ENCODE assay signal across 8 cellular contexts in the genomic region with DNA sequence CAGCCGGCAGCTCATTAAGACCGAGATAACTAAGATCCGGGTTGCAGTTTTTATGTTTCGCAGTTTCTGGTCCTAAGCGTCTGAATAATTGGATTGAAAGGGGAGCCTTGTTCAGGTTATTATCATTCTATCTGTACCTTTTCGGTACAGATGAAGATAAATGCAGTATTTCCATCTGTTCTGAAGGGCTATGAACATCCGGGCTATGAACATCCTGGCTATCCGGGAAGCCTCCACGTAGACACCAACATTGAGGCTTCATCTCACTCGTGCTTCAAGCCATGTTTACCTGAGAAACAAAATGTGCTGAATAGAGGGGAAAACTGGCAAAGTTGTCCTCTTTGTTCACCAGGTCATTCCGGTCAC. TPM values are rescaled to one million over a fixed set of nuclear protein-coding genes. Genes with fewer than 3 reads are reported as not detected.
A peak's percentile ranks its signal among the peaks of the same experiment; 100 is the strongest.
DNase-seq lines count a peak whose midpoint lies in the region; ATAC-seq and TF ChIP-seq lines count a peak whose summit lies in the region.

No MANE protein-coding gene starts in this region.

- CTCF ChIA-PET in AG04449 (lab: Yijun Ruan, JAX): interaction anchor here (0.6 to 7.0 kb wide), 34 partner anchors 9 to 376 kb away, joined by 3 to 123 read pairs (median 4); partner anchors contain the start of gene ECT2L
- CTCF ChIA-PET in activated CD8-positive, alpha-beta T cell treated with anti-CD3 and anti-CD28 coated beads, Interleukin-2, amount 10 ng/mL, durations not matched to agents 7 days and 5 days (lab: Charles Lee): interaction anchor here (0.8 to 3.4 kb wide), 16 partner anchors 9 to 381 kb away, joined by 3 to 19 read pairs (median 4); no protein-coding TSS in a partner anchor

- H3K27ac Mint-ChIP-seq in activated CD8-positive, alpha-beta T cell treated with anti-CD3 and anti-CD28 coated beads, Interleukin-2, amount 10 ng/mL, durations not matched to agents 7 days and 5 days: peak overlapping the region; percentile 94

- TF ChIP-seq CTCF in AG04449 (IDR thresholded peaks at IDR 0.05; ENCODE audit: insufficient read depth, low read length, missing control alignments) (no peak), kidney epithelial cell (IDR thresholded peaks at IDR 0.05; ENCODE audit: insufficient read depth, low read length, poor library complexity, severe bottlenecking) (no peak), thoracic aorta (IDR thresholded peaks at IDR 0.05) (peak; percentile 28), lower leg skin (IDR thresholded peaks at IDR 0.05) (peak in 1 of 3 donors; percentile 34)

- intact Hi-C loops in lower leg skin (cut with DNase I; ENCODE audit: low total_unique reads): no loop called here

- H3K9me3 Mint-ChIP-seq in activated CD8-positive, alpha-beta T cell treated with anti-CD3 and anti-CD28 coated beads, Interleukin-2, amount 10 ng/mL, durations not matched to agents 7 days and 5 days (ENCODE audit: insufficient read depth): no peaks in the 10 kb centered on the region

- peaks cover 9 to 22% of the 10 kb centered on the region in 2 donors for H3K4me1 ChIP-seq in thoracic aorta (ENCODE audit: control insufficient read depth in 1 of 2, low read depth in 2 of 2)

- H3K4me1 Mint-ChIP-seq in activated CD8-positive, alpha-beta T cell treated with anti-CD3 and anti-CD28 coated beads, Interleukin-2, amount 10 ng/mL, durations not matched to agents 7 days and 5 days (ENCODE audit: low read depth): peaks cover 11% of the 10 kb centered on the region

- H3K4me3 ChIP-seq in AG04449 (ENCODE audit: low read depth, low read length) (peak overlapping the region; percentile 86), kidney epithelial cell (ENCODE audit: low read depth, low read length) (peak overlapping the region; percentile 90), thoracic aorta (peak overlapping the region; percentile 89), lower leg skin (ENCODE audit: low read depth, poor library complexity, severe bottlenecking) (no peak overlapping the region)

- POLR2A ChIA-PET in AG04449 (lab: Yijun Ruan, JAX): no interaction called here
- POLR2A ChIA-PET in activated CD8-positive, alpha-beta T cell treated with anti-CD3 and anti-CD28 coated beads, Interleukin-2, amount 10 ng/mL, durations not matched to agents 7 days and 5 days (lab: Charles Lee): interaction anchor here (1.1 to 4.5 kb wide), 3 partner anchors 40 to 386 kb away, joined by 3 to 20 read pairs (median 8); partner anchors contain the start of genes ABRACL and CITED2

- 5 to 9% methylated on average over 11 of the region's 11 CpGs for WGBS in lower leg skin, 2 donors

- H3K27me3 ChIP-seq in kidney epithelial cell (ENCODE audit: control insufficient read depth, insufficient read depth, low read length) (no peaks in the 10 kb centered on the region), thoracic aorta (replicated peaks; ENCODE audit: insufficient read depth) (no peaks in the 10 kb centered on the region)

- H3K4me3 Mint-ChIP-seq in activated CD8-positive, alpha-beta T cell treated with anti-CD3 and anti-CD28 coated beads, Interleukin-2, amount 10 ng/mL, durations not matched to agents 7 days and 5 days: peak overlapping the region; percentile 87

- no peak for DNase-seq in AG04449 (ENCODE audit: low read depth, low spot score)
- no peak for DNase-seq in activated CD8-positive, alpha-beta T cell treated with anti-CD3 and anti-CD28 coated beads, Interleukin-2, amount 10 ng/mL, durations not matched to agents 7 days and 5 days
- DNase-seq in kidney epithelial cell (ENCODE audit: low read depth): no peak
- DNase-seq in thoracic aorta (ENCODE audit: low spot score): no peak
- no peak for DNase-seq in NK-92 treated with Interleukin-12 subunit alpha and Interleukin-12 subunit beta, amount 100 ng/mL, for 24 hours (lab: John Stamatoyannopoulos, UW)
- DNase-seq in lower leg skin (ENCODE audit: low spot score in 2 of 2): no peak

- H3K36me3 Mint-ChIP-seq in activated CD8-positive, alpha-beta T cell treated with anti-CD3 and anti-CD28 coated beads, Interleukin-2, amount 10 ng/mL, durations not matched to agents 7 days and 5 days (ENCODE audit: low read depth): no peaks in the 10 kb centered on the region

- H3K27me3 Mint-ChIP-seq in activated CD8-positive, alpha-beta T cell treated with anti-CD3 and anti-CD28 coated beads, Interleukin-2, amount 10 ng/mL, durations not matched to agents 7 days and 5 days (ENCODE audit: low read depth): peaks cover 7% of the 10 kb centered on the region

- no peaks in the 10 kb centered on the region for H3K9me3 ChIP-seq in thoracic aorta

- no peak for TF ChIP-seq POLR2A in lower leg skin (IDR thresholded peaks at IDR 0.05)

- H3K27ac ChIP-seq in thoracic aorta: peak overlapping the region; percentile 71 to 85

- H3K36me3 ChIP-seq in kidney epithelial cell (ENCODE audit: control insufficient read depth, insufficient read depth, low read length) (no peaks in the 10 kb centered on the region), thoracic aorta (no peaks in the 10 kb centered on the region)

- peak; percentile 17 for ATAC-seq in GM18907 (IDR thresholded peaks at IDR 0.05; ENCODE audit: unreplicated experiment)
- ATAC-seq in HG03354 (IDR thresholded peaks at IDR 0.05; ENCODE audit: poor library complexity, severe bottlenecking, unreplicated experiment): peak; percentile 11
- peak; percentile 9 for ATAC-seq in activated CD8-positive, alpha-beta T cell treated with anti-CD3 and anti-CD28 coated beads, Interleukin-2, amount 10 ng/mL, durations not matched to agents 7 days and 5 days
- no peak for ATAC-seq in thoracic aorta (ENCODE audit: insufficient number of reproducible peaks, low FRiP score, low read depth)

RNA-seq across cellular contexts. Expression of gene REPS1, which starts 0.4 kb away (rescaled TPM):
- total RNA-seq in activated CD8-positive, alpha-beta T cell treated with anti-CD3 and anti-CD28 coated beads, Interleukin-2, amount 10 ng/mL, durations not matched to agents 7 days and 5 days: 10 to 100 TPM; 39.2 to 45.2 TPM
- total RNA-seq in kidney epithelial cell: 37.9 and 40.7 TPM in 2 replicates
- 10 to 100 TPM; 43.1 to 86.0 TPM for total RNA-seq in thoracic aorta
- 100 to 1,000 TPM in 1 of 4 donors, 10 to 100 TPM in 3; 47.1 to 111 (median 67.6) TPM for total RNA-seq in lower leg skin

RNA-seq across cellular contexts. Expression of gene ABRACL, which starts 40.1 kb away (rescaled TPM):
- 100 to 1,000 TPM; 124 to 134 TPM for total RNA-seq in activated CD8-positive, alpha-beta T cell treated with anti-CD3 and anti-CD28 coated beads, Interleukin-2, amount 10 ng/mL, durations not matched to agents 7 days and 5 days
- total RNA-seq in kidney epithelial cell: 113 and 119 TPM in 2 replicates
- total RNA-seq in thoracic aorta: 10 to 100 TPM; 21.8 to 37.5 TPM
- 10 to 100 TPM in 3 of 4 donors, 1 to 10 TPM in 1; 8.8 to 23.0 (median 12.2) TPM for total RNA-seq in lower leg skin
